22 cellular contexts compared by ENCODE assay signal in the genomic region with DNA sequence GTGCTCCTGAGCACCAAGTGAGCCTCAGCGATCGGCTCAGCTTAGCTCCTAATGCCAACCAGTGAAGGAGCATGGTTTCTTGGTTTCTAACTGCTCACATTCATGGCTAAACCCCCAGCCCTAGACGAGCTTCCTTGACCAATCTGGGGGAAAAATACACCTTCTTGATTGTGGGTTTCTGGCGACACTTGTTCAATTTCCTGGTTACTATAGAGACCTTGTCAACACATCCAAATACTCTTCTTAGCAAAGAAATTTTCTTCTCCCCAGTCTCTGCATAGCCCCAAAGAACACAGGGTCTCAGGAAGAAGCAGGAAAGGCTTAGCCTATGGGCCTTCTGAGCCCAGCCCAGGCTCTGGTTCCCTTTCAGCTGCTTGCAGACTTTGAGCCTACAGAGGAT.
DNase-seq lines count a peak whose midpoint lies in the region; ATAC-seq, FAIRE-seq and TF ChIP-seq lines count a peak whose summit lies in the region.
"Had no signal": no experiment of that assay in that cellular context is flagged by ENCODE, and none has a peak within 500 bp of the region (broad histone marks: within the 10 kb centered on the region; RNA-seq: fewer than 3 reads in every experiment).

No MANE protein-coding gene starts in this region.

- CTCF ChIA-PET in endothelial cell of umbilical vein (lab: Charles Lee): interaction anchor here (1.0 to 9.2 kb wide), 3 partner anchors 32 to 398 kb away, joined by 3 to 349 read pairs (median 118); no protein-coding TSS in a partner anchor

- peak overlapping the region; percentile 27 to 53 for H3K27ac Mint-ChIP-seq in natural killer cell
- peak overlapping the region in 1 of 2 donors; percentile 36 for H3K27ac Mint-ChIP-seq in natural killer cell treated with Interleukin-12 subunit alpha and Interleukin-12 subunit beta and Interleukin-15 and Interleukin-18, amount 100 ng/mL, for 72 hours
- H3K27ac Mint-ChIP-seq in stimulated activated effector memory CD8-positive, alpha-beta T cell treated with anti-CD3 and anti-CD28 coated beads, Interleukin-12 subunit alpha, Interleukin-12 subunit beta, amount 100 ng/mL, for 72 hours: peak overlapping the region; percentile 82

- H3K4me2 ChIP-seq in endothelial cell of umbilical vein (ENCODE audit: insufficient read depth, low read length): no peak overlapping the region

- TF ChIP-seq CTCF in natural killer cell (IDR thresholded peaks at IDR 0.05) (no peak), endothelial cell of umbilical vein (IDR thresholded peaks at IDR 0.05; ENCODE audit: extremely low read depth in 1 of 2, insufficient read depth in 1 of 2, low read depth in 1 of 2, low read length in 2 of 2) (no peak)

- H2AFZ ChIP-seq in endothelial cell of umbilical vein (ENCODE audit: low read depth, low read length): no peak overlapping the region

- no peak overlapping the region for H3K27ac ChIP-seq in endothelial cell of umbilical vein (ENCODE audit: insufficient read depth, low read depth, low read length)
- H3K27ac ChIP-seq: brain microvascular endothelial cell, coronary artery, left ventricle myocardium inferior, spleen had no signal

- BruUV-seq in endothelial cell of umbilical vein (replicated peaks; lab: Mats Ljungman, UMichigan): no TSS peak

- H3K27me3 ChIP-seq in endothelial cell of umbilical vein (ENCODE audit: control insufficient read depth in 2 of 2, insufficient read depth in 2 of 2, low read length in 2 of 2): peaks cover 6 to 7% of the 10 kb centered on the region in 2 experiments

- no peaks in the 10 kb centered on the region for H3K36me3 ChIP-seq in endothelial cell of umbilical vein (ENCODE audit: control insufficient read depth in 2 of 2, extremely low read depth in 1 of 2, insufficient read depth in 2 of 2, low read length in 2 of 2)
- H3K36me3 ChIP-seq: brain microvascular endothelial cell, HAP-1, left ventricle myocardium inferior, spleen had no signal

- FAIRE-seq in endothelial cell of umbilical vein (lab: Jason Lieb, UNC): no peak
- FAIRE-seq: HTR-8/SVneo had no signal

- peaks cover 11 to 26% of the 10 kb centered on the region in 2 donors for H3K4me1 Mint-ChIP-seq in natural killer cell
- H3K4me1 Mint-ChIP-seq in natural killer cell treated with Interleukin-12 subunit alpha and Interleukin-12 subunit beta and Interleukin-15 and Interleukin-18, amount 100 ng/mL, for 72 hours (ENCODE audit: low read depth in 2 of 2): peaks cover 8 to 11% of the 10 kb centered on the region in 2 donors
- H3K4me1 Mint-ChIP-seq in stimulated activated effector memory CD8-positive, alpha-beta T cell treated with anti-CD3 and anti-CD28 coated beads, Interleukin-12 subunit alpha, Interleukin-12 subunit beta, amount 100 ng/mL, for 72 hours: peaks cover 28% of the 10 kb centered on the region

- H3K9me1 ChIP-seq in endothelial cell of umbilical vein (replicated peaks; ENCODE audit: control insufficient read depth, extremely low read depth, insufficient read depth, low read length): no peaks in the 10 kb centered on the region

- H3K4me1 ChIP-seq in endothelial cell of umbilical vein (ENCODE audit: control insufficient read depth, extremely low read depth, insufficient read depth, low read length): no peaks in the 10 kb centered on the region
- H3K4me1 ChIP-seq: HAP-1 had no signal

- no peaks in the 10 kb centered on the region for H3K9me3 ChIP-seq in endothelial cell of umbilical vein (replicated peaks; ENCODE audit: control insufficient read depth, insufficient read depth, low read length)
- H3K9me3 ChIP-seq: HAP-1, left ventricle myocardium inferior, spleen had no signal

- no peak overlapping the region for H3K9ac ChIP-seq in endothelial cell of umbilical vein (replicated peaks; ENCODE audit: extremely low read depth, insufficient read depth, low read length)

- DNase-seq in natural killer cell (no peak), NAMALWA (ENCODE audit: low spot score) (peak; percentile 33), endothelial cell of umbilical vein (ENCODE audit: low read depth, low spot score) (peak; percentile 32), kidney tubule cell (ENCODE audit: low spot score) (no peak), NCI-H1092 treated with DMSO at 0.1 percent for 48 hours (lab: John Stamatoyannopoulos, UW) (no peak)
- DNase-seq in natural killer cell treated with Interleukin-12 subunit alpha and Interleukin-12 subunit beta and Interleukin-15 and Interleukin-18, amount 100 ng/mL, for 72 hours (ENCODE audit: low spot score): no peak
- DNase-seq in stimulated activated effector memory CD8-positive, alpha-beta T cell treated with anti-CD3 and anti-CD28 coated beads, Interleukin-12 subunit alpha, Interleukin-12 subunit beta, amount 100 ng/mL, for 72 hours (ENCODE audit: low spot score in 2 of 2): no peak
- DNase-seq: activated CD4-positive, alpha-beta T cell treated with anti-CD3 and anti-CD28 coated beads, Interleukin-2, amount 50 U/mL, for 1 hour; brain microvascular endothelial cell; COR-L47; head of caudate nucleus; Kasumi-1; left ventricle myocardium inferior; NCI-H1105 treated with DMSO at 0.1 percent for 48 hours; NCI-H2107; Right ventricle myocardium superior; spleen; substantia nigra had no signal

- ATAC-seq in natural killer cell (peak; percentile 39 to 68 (median 57)), GM19324 (IDR thresholded peaks at IDR 0.05; ENCODE audit: low FRiP score, unreplicated experiment) (no peak)
- no peak for ATAC-seq in natural killer cell treated with Interleukin-12 subunit alpha and Interleukin-12 subunit beta and Interleukin-15 and Interleukin-18, amount 100 ng/mL, for 72 hours
- peak; percentile 51 for ATAC-seq in stimulated activated effector memory CD8-positive, alpha-beta T cell treated with anti-CD3 and anti-CD28 coated beads, Interleukin-12 subunit alpha, Interleukin-12 subunit beta, amount 100 ng/mL, for 72 hours

- POLR2A ChIA-PET in endothelial cell of umbilical vein (lab: Charles Lee): no interaction called here

- TF ChIP-seq POLR2A in endothelial cell of umbilical vein (IDR thresholded peaks at IDR 0.05; ENCODE audit: low read depth, low read length): no peak

- no peak overlapping the region for H3K4me3 ChIP-seq in endothelial cell of umbilical vein (replicated peaks in 1 of 3; ENCODE audit: insufficient read depth in 1 of 3, low read depth in 1 of 3, low read length in 3 of 3)
- H3K4me3 ChIP-seq: coronary artery, HAP-1, left ventricle myocardium inferior, spleen had no signal

- H4K20me1 ChIP-seq in endothelial cell of umbilical vein (replicated peaks; ENCODE audit: control insufficient read depth, extremely low read depth, insufficient read depth, low read length): no peaks in the 10 kb centered on the region

- no peaks in the 10 kb centered on the region for H3K9me3 Mint-ChIP-seq in natural killer cell
- no peaks in the 10 kb centered on the region for H3K9me3 Mint-ChIP-seq in natural killer cell treated with Interleukin-12 subunit alpha and Interleukin-12 subunit beta and Interleukin-15 and Interleukin-18, amount 100 ng/mL, for 72 hours
- H3K9me3 Mint-ChIP-seq in stimulated activated effector memory CD8-positive, alpha-beta T cell treated with anti-CD3 and anti-CD28 coated beads, Interleukin-12 subunit alpha, Interleukin-12 subunit beta, amount 100 ng/mL, for 72 hours: no peaks in the 10 kb centered on the region

- intact Hi-C loops in natural killer cell (cut with micrococcal nuclease) (loop anchor here (10.0 kb wide), 1 partner anchor 280 kb away; no protein-coding TSS in a partner anchor), endothelial cell of umbilical vein (cut with micrococcal nuclease) (no loop called here)

- H3K36me3 Mint-ChIP-seq in natural killer cell: no peaks in the 10 kb centered on the region
- no peaks in the 10 kb centered on the region for H3K36me3 Mint-ChIP-seq in natural killer cell treated with Interleukin-12 subunit alpha and Interleukin-12 subunit beta and Interleukin-15 and Interleukin-18, amount 100 ng/mL, for 72 hours
- H3K36me3 Mint-ChIP-seq in stimulated activated effector memory CD8-positive, alpha-beta T cell treated with anti-CD3 and anti-CD28 coated beads, Interleukin-12 subunit alpha, Interleukin-12 subunit beta, amount 100 ng/mL, for 72 hours: no peaks in the 10 kb centered on the region

- H3K4me3 Mint-ChIP-seq in natural killer cell: no peak overlapping the region
- no peak overlapping the region for H3K4me3 Mint-ChIP-seq in natural killer cell treated with Interleukin-12 subunit alpha and Interleukin-12 subunit beta and Interleukin-15 and Interleukin-18, amount 100 ng/mL, for 72 hours
- H3K4me3 Mint-ChIP-seq in stimulated activated effector memory CD8-positive, alpha-beta T cell treated with anti-CD3 and anti-CD28 coated beads, Interleukin-12 subunit alpha, Interleukin-12 subunit beta, amount 100 ng/mL, for 72 hours: no peak overlapping the region

- dilution Hi-C loops in endothelial cell of umbilical vein (cut with MboI; ENCODE audit: extremely low pct_ligation_motif_present, low sequenced_read_pairs): no loop called here

- no peaks in the 10 kb centered on the region for H3K79me2 ChIP-seq in endothelial cell of umbilical vein (ENCODE audit: control insufficient read depth, insufficient read depth, low read length)

- peaks cover 21 to 23% of the 10 kb centered on the region in 2 donors for H3K27me3 Mint-ChIP-seq in natural killer cell (ENCODE audit: low read depth in 2 of 2)
- H3K27me3 Mint-ChIP-seq in natural killer cell treated with Interleukin-12 subunit alpha and Interleukin-12 subunit beta and Interleukin-15 and Interleukin-18, amount 100 ng/mL, for 72 hours: peaks cover 12 to 21% of the 10 kb centered on the region in 2 donors

TF ChIP-seq in endothelial cell of umbilical vein, 7 proteins besides CTCF, POLR2A, EP300 and RAD21:
- TF ChIP-seq EZH2 (IDR thresholded peaks at IDR 0.05; ENCODE audit: borderline replicate concordance, low read depth, low read length, severe bottlenecking) (no peak), JUN (IDR thresholded peaks at IDR 0.05; ENCODE audit: borderline replicate concordance, insufficient read depth, insufficient read length, low read depth) (no peak), FOS (IDR thresholded peaks at IDR 0.05; ENCODE audit: borderline replicate concordance, insufficient read depth, low read length) (no peak), GATA2 (IDR thresholded peaks at IDR 0.05; ENCODE audit: insufficient read depth, insufficient read length, low read depth, low read length) (no peak), MYC (IDR thresholded peaks at IDR 0.05; ENCODE audit: low read depth, low read length) (no peak), POLR2AphosphoS5 (IDR thresholded peaks at IDR 0.05; ENCODE audit: insufficient read depth, low read depth, low read length) (no peak)
- TF ChIP-seq, protein P1, sequence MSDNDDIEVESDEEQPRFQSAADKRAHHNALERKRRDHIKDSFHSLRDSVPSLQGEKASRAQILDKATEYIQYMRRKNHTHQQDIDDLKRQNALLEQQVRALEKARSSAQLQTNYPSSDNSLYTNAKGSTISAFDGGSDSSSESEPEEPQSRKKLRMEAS (IDR thresholded peaks at IDR 0.05; ENCODE audit: insufficient read depth, insufficient read length): no peak

Comparison
In these comparisons a context has a peak if more than half of its experiments do, and no peak if none do; other contexts are left out.
1. ATAC-seq: peak in natural killer cell (3 of 3) and stimulated activated effector memory CD8-positive, alpha-beta T cell treated with anti-CD3 and anti-CD28 coated beads, Interleukin-12 subunit alpha, Interleukin-12 subunit beta, amount 100 ng/mL, for 72 hours (single experiment); none in natural killer cell treated with Interleukin-12 subunit alpha and Interleukin-12 subunit beta and Interleukin-15 and Interleukin-18, amount 100 ng/mL, for 72 hours (0 of 2) and GM19324 (single experiment).
2. DNase-seq: peak in NAMALWA (single experiment) and endothelial cell of umbilical vein (single experiment); none in natural killer cell (single experiment), natural killer cell treated with Interleukin-12 subunit alpha and Interleukin-12 subunit beta and Interleukin-15 and Interleukin-18, amount 100 ng/mL, for 72 hours (single experiment), stimulated activated effector memory CD8-positive, alpha-beta T cell treated with anti-CD3 and anti-CD28 coated beads, Interleukin-12 subunit alpha, Interleukin-12 subunit beta, amount 100 ng/mL, for 72 hours (0 of 2), kidney tubule cell (single experiment) and NCI-H1092 treated with DMSO at 0.1 percent for 48 hours (single experiment).